In the genomic region with DNA sequence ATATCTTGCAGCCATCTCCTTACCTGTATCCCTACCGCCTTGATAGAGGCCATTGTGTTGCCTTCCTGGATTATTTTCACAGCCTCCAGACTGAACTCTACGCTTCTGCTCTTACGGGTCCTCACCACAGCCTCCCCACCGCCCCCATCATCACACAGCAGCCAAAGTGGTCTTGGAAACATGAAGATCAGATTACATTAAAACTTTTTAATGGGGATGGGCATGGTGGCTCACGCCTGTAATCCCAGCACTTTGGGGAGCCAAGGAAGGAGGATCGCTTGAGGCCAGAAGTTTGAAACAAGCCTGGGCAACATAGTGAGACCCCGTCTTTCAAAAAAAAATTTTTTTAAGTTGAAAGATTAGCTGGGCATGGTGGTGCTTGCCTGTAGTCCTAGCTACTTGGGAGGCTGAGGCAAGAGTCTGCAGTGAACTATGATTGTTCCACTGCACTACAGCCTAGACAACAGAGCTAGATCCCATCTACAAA, we compare ENCODE assay signal across 1 cellular context.
TF ChIP-seq lines count a peak whose summit lies in the region.

No MANE protein-coding gene starts in this region.

TF ChIP-seq in SK-N-SH treated with all-trans-retinoic acid at 6 μM for 48 hours, 23 proteins besides CTCF, POLR2A, EP300 and RAD21 (continued from another document):
- TF ChIP-seq, protein P1, sequence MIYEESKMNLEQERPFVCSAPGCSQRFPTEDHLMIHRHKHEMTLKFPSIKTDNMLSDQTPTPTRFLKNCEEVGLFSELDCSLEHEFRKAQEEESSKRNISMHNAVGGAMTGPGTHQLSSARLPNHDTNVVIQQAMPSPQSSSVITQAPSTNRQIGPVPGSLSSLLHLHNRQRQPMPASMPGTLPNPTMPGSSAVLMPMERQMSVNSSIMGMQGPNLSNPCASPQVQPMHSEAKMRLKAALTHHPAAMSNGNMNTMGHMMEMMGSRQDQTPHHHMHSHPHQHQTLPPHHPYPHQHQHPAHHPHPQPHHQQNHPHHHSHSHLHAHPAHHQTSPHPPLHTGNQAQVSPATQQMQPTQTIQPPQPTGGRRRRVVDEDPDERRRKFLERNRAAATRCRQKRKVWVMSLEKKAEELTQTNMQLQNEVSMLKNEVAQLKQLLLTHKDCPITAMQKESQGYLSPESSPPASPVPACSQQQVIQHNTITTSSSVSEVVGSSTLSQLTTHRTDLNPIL (CRISPR knock-in tag; IDR thresholded peaks at IDR 0.05; ENCODE audit: low read depth): no peak
